Comparison of ENCODE assay signal across 10 cellular contexts in the genomic region with DNA sequence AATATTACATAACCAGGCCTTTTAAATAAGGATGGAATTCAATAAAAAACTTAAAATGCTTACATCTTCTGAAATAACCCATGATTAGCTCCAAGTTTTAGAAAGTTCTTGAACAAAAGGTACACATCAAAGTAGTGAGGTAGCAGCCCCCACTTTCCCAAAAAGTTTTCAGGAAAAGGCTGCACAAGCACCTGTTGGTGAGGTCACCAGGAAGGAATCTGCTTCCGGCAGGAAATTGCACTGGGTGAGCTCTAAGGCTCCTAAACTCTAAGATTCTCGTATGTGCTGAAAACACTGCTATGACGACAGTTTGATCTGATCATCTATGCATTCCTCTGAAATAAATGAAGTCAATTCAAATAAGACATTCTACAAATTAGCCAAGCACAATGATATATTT. TPM values are rescaled to one million over a fixed set of nuclear protein-coding genes. Genes with fewer than 3 reads are reported as not detected.
A peak's percentile ranks its signal among the peaks of the same experiment; 100 is the strongest.
DNase-seq lines count a peak whose midpoint lies in the region; ATAC-seq and TF ChIP-seq lines count a peak whose summit lies in the region.
"Had no signal": no experiment of that assay in that cellular context is flagged by ENCODE, and none has a peak within 500 bp of the region (broad histone marks: within the 10 kb centered on the region; RNA-seq: fewer than 3 reads in every experiment).

No MANE protein-coding gene starts in this region.

- H3K4me1 Mint-ChIP-seq in endodermal cell: peaks cover 2% of the 10 kb centered on the region
- no peaks in the 10 kb centered on the region for H3K4me1 Mint-ChIP-seq in immature natural killer cell

- no peak overlapping the region for H2AK5ac ChIP-seq in mesenchymal stem cell (ENCODE audit: low read length, severe bottlenecking)

- DNase-seq in Daoy (ENCODE audit: low read depth): peak; percentile 83
- peak; percentile 36 for DNase-seq in NT2/D1 (ENCODE audit: low read depth, low spot score)
- peak; percentile 64 for DNase-seq in endodermal cell
- peak; percentile 63 for DNase-seq in mesenchymal stem cell
- no peak for DNase-seq in DMS79 (lab: John Stamatoyannopoulos, UW)
- DNase-seq in stimulated activated CD4-positive, alpha-beta T cell treated with anti-CD3 and anti-CD28 coated beads, Interleukin-2, amount 100 ng/mL, for 24 hours: no peak
- DNase-seq in immature natural killer cell: no peak
- DNase-seq in stimulated activated naive CD8-positive, alpha-beta T cell treated with anti-CD3 and anti-CD28 coated beads, Interleukin-15, Interleukin-2, amounts not matched to agents 100 U/mL and 50 U/mL, for 24 hours: no peak
- DNase-seq: activated CD8-positive, alpha-beta T cell treated with anti-CD3 and anti-CD28 coated beads, Interleukin-2, amount 10 ng/mL, durations not matched to agents 7 days and 5 days; NCI-H2029 treated with DMSO at 0.1 percent for 48 hours had no signal

- no peaks in the 10 kb centered on the region for H3K36me3 Mint-ChIP-seq in endodermal cell (ENCODE audit: low read depth)
- peaks cover 4 to 5% (median 5%) of the 10 kb centered on the region in 3 donors for H3K36me3 Mint-ChIP-seq in immature natural killer cell

- H2BK5ac ChIP-seq in mesenchymal stem cell (ENCODE audit: low read depth, low read length, poor library complexity, severe bottlenecking): no peak overlapping the region

- no peak overlapping the region for H3K4me2 ChIP-seq in mesenchymal stem cell (ENCODE audit: low read length, poor library complexity, severe bottlenecking)

- 72 to 79% methylated on average over 3 of the region's 3 CpGs for WGBS in endodermal cell (ENCODE audit: insufficient coverage in 1 of 2, insufficient read length in 1 of 2), 2 experiments
- 11% methylated on average over 3 of the region's 3 CpGs for WGBS in mesenchymal stem cell

- no peaks in the 10 kb centered on the region for H3K9me3 ChIP-seq in NT2/D1 (ENCODE audit: insufficient read depth, low read length)
- H3K9me3 ChIP-seq in endodermal cell (ENCODE audit: control insufficient read depth, low read length): no peaks in the 10 kb centered on the region
- no peaks in the 10 kb centered on the region for H3K9me3 ChIP-seq in mesenchymal stem cell (ENCODE audit: control insufficient read depth, low read length)

- no peak for ATAC-seq in stimulated activated naive CD8-positive, alpha-beta T cell treated with anti-CD3 and anti-CD28 coated beads, Interleukin-15, Interleukin-2, amounts not matched to agents 100 U/mL and 50 U/mL, for 24 hours
- ATAC-seq: activated CD8-positive, alpha-beta T cell treated with anti-CD3 and anti-CD28 coated beads, Interleukin-2, amount 10 ng/mL, durations not matched to agents 7 days and 5 days had no signal

- H3K27me3 ChIP-seq in NT2/D1 (ENCODE audit: insufficient read depth, insufficient read length): no peaks in the 10 kb centered on the region
- no peaks in the 10 kb centered on the region for H3K27me3 ChIP-seq in endodermal cell (ENCODE audit: control insufficient read depth, insufficient read depth, low read length, poor library complexity, severe bottlenecking)
- no peaks in the 10 kb centered on the region for H3K27me3 ChIP-seq in mesenchymal stem cell (ENCODE audit: control insufficient read depth in 1 of 2, insufficient read depth in 1 of 2, low read length in 2 of 2)

- H3K14ac ChIP-seq in mesenchymal stem cell (ENCODE audit: low read length in 2 of 2): no peak overlapping the region

- H4K8ac ChIP-seq in mesenchymal stem cell (ENCODE audit: low read length): no peak overlapping the region

- H3K18ac ChIP-seq in mesenchymal stem cell (ENCODE audit: low read depth in 1 of 2, low read length in 2 of 2): no peak overlapping the region

- no peak overlapping the region for H3K4me3 Mint-ChIP-seq in endodermal cell
- no peak overlapping the region for H3K4me3 Mint-ChIP-seq in immature natural killer cell
- H3K4me3 Mint-ChIP-seq: activated CD8-positive, alpha-beta T cell treated with anti-CD3 and anti-CD28 coated beads, Interleukin-2, amount 10 ng/mL, durations not matched to agents 7 days and 5 days had no signal

- H4K91ac ChIP-seq in mesenchymal stem cell (ENCODE audit: low read length): no peak overlapping the region

- H2BK120ac ChIP-seq in mesenchymal stem cell (ENCODE audit: low read depth, low read length): no peak overlapping the region

- H3K9ac ChIP-seq in NT2/D1 (ENCODE audit: insufficient read length, low read depth) (no peak overlapping the region), endodermal cell (ENCODE audit: extremely low read depth, low read length, poor library complexity, severe bottlenecking) (no peak overlapping the region), mesenchymal stem cell (ENCODE audit: low read length) (no peak overlapping the region)

- H3K36me3 ChIP-seq in NT2/D1 (ENCODE audit: insufficient read depth, insufficient read length, low read length) (no peaks in the 10 kb centered on the region), endodermal cell (ENCODE audit: control insufficient read depth, insufficient read depth, low read length) (no peaks in the 10 kb centered on the region), mesenchymal stem cell (ENCODE audit: control insufficient read depth in 1 of 2, insufficient read depth in 2 of 2, low read depth in 1 of 2, low read length in 2 of 2) (no peaks in the 10 kb centered on the region)

- no peak overlapping the region for H2BK15ac ChIP-seq in mesenchymal stem cell (ENCODE audit: low read depth, poor library complexity, severe bottlenecking)

- H3K79me1 ChIP-seq in mesenchymal stem cell (replicated peaks; ENCODE audit: low read length, poor library complexity, severe bottlenecking): no peaks in the 10 kb centered on the region

- H3K4me1 ChIP-seq in NT2/D1 (ENCODE audit: insufficient read depth, insufficient read length) (no peaks in the 10 kb centered on the region), endodermal cell (ENCODE audit: control insufficient read depth, insufficient read depth, low read length) (no peaks in the 10 kb centered on the region), mesenchymal stem cell (ENCODE audit: control insufficient read depth, insufficient read depth, low read depth, low read length) (peaks cover 2% of the 10 kb centered on the region)

- no peak overlapping the region for H3K4me3 ChIP-seq in NT2/D1 (ENCODE audit: insufficient read length, low read depth)
- H3K4me3 ChIP-seq in endodermal cell (ENCODE audit: low read length): no peak overlapping the region
- no peak overlapping the region for H3K4me3 ChIP-seq in mesenchymal stem cell (ENCODE audit: insufficient read depth in 1 of 2, low read depth in 1 of 2, low read length in 2 of 2)

- no peak overlapping the region for H3K23ac ChIP-seq in mesenchymal stem cell (ENCODE audit: low read length in 2 of 2)

- no peak for TF ChIP-seq CTCF in endodermal cell (conservative IDR thresholded peaks at IDR 0.05)

- H3K27ac Mint-ChIP-seq in endodermal cell (peak overlapping the region; percentile 92), immature natural killer cell (no peak overlapping the region)
- H3K27ac Mint-ChIP-seq: activated CD8-positive, alpha-beta T cell treated with anti-CD3 and anti-CD28 coated beads, Interleukin-2, amount 10 ng/mL, durations not matched to agents 7 days and 5 days had no signal

- H3K27ac ChIP-seq in endodermal cell (ENCODE audit: low read depth, low read length) (no peak overlapping the region), mesenchymal stem cell (ENCODE audit: low read length, poor library complexity, severe bottlenecking) (peak overlapping the region; percentile 60)

- no peak overlapping the region for H2AFZ ChIP-seq in mesenchymal stem cell (ENCODE audit: low read depth, low read length)

- no peaks in the 10 kb centered on the region for H3K27me3 Mint-ChIP-seq in endodermal cell (ENCODE audit: insufficient read depth)
- H3K27me3 Mint-ChIP-seq in immature natural killer cell (ENCODE audit: low read depth in 3 of 3): peaks cover 0 to 1% (median 0%) of the 10 kb centered on the region in 3 donors

- H3K4ac ChIP-seq in mesenchymal stem cell (ENCODE audit: low read depth in 1 of 2, low read length in 2 of 2): no peak overlapping the region

- no peak overlapping the region for H2BK12ac ChIP-seq in mesenchymal stem cell (ENCODE audit: low read length in 2 of 2)

- no peaks in the 10 kb centered on the region for H3K9me3 Mint-ChIP-seq in endodermal cell
- no peaks in the 10 kb centered on the region for H3K9me3 Mint-ChIP-seq in immature natural killer cell

RNA-seq across cellular contexts. Expression of gene TTC7B, which starts 34.3 kb away (rescaled TPM):
- 21.3 and 33.2 TPM in 2 replicates for total RNA-seq in Daoy (2014; rRNA removed; shearing (Covaris generic))
- total RNA-seq in endodermal cell: 10 to 100 TPM; 51.3 to 62.6 TPM
- 51.1 TPM for polyA plus RNA-seq in endodermal cell (2013, experiment 1 of 2)
- 50.8 TPM for polyA plus RNA-seq in endodermal cell (2013, experiment 2 of 2)
- 28.7 TPM for polyA plus RNA-seq in mesenchymal stem cell (2013, experiment 1 of 2)
- 28.3 TPM for polyA plus RNA-seq in mesenchymal stem cell (2013, experiment 2 of 2)
- 1 to 10 TPM in 2 of 3 donors, not detected in 1; 1.0 to 1.1 TPM for polyA plus RNA-seq in immature natural killer cell

Comparison
In these comparisons a context has a peak if more than half of its experiments do, and no peak if none do; other contexts are left out.
1. DNase-seq: peak in Daoy (single experiment), NT2/D1 (single experiment), endodermal cell (single experiment) and mesenchymal stem cell (single experiment); none in DMS79 (single experiment), stimulated activated CD4-positive, alpha-beta T cell treated with anti-CD3 and anti-CD28 coated beads, Interleukin-2, amount 100 ng/mL, for 24 hours (0 of 2), immature natural killer cell (0 of 3) and stimulated activated naive CD8-positive, alpha-beta T cell treated with anti-CD3 and anti-CD28 coated beads, Interleukin-15, Interleukin-2, amounts not matched to agents 100 U/mL and 50 U/mL, for 24 hours (single experiment).